Comparison of ENCODE assay signal across 10 cellular contexts in the genomic region with DNA sequence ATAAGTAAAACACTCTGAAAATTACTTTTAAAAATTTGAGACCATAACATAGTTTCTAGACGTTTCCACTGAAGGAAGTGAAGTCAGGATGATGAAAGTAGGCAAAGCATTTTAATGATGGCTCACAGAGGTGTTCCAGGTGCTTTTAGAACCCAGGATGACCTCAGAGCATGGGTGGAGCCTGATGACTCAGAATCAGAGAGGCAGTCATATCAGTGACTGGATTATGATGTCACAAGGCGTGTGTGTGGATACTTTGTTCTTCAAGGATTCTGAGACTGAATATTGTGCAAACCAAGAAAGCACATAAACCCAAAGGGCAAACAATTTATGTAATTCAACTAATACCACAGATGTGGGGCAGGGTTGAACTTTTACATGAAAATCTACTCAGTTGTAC.
A peak's percentile ranks its signal among the peaks of the same experiment; 100 is the strongest.
DNase-seq lines count a peak whose midpoint lies in the region; ATAC-seq lines count a peak whose summit lies in the region.
"Had no signal": no experiment of that assay in that cellular context is flagged by ENCODE, and none has a peak within 500 bp of the region (broad histone marks: within the 10 kb centered on the region; RNA-seq: fewer than 3 reads in every experiment).

No MANE protein-coding gene starts in this region.

- H3K27me3 ChIP-seq in effector memory CD4-positive, alpha-beta T cell (replicated peaks; ENCODE audit: control insufficient read depth, insufficient read depth, low read length, poor library complexity, severe bottlenecking), result no peaks in the 10 kb centered on the region
- H3K27me3 ChIP-seq: BLaER1 had no signal

- DNase-seq in activated CD4-positive, CD25-positive, alpha-beta regulatory T cell treated with anti-CD3 and anti-CD28 coated beads, Interleukin-2, amount 50 U/mL, for 72 hours, result no peak
- DNase-seq in LoVo (ENCODE audit: low spot score) (peak; percentile 86), renal cortical epithelial cell (ENCODE audit: low read depth) (peak; percentile 84)
- DNase-seq in activated T-helper 2 cell treated with anti-CD3 and anti-CD28 coated beads, Interferon-gamma antibody, Interleukin-2, Interleukin-4, amounts not matched to agents 10 μg/mL and 5 μg/mL and 100 μg/mL, durations not matched to agents 14 hours and 24 hours and 36 hours (ENCODE audit: low spot score), result peak; percentile 32
- no peak for DNase-seq in effector memory CD4-positive, alpha-beta T cell

- H3K4me3 ChIP-seq in effector memory CD4-positive, alpha-beta T cell (ENCODE audit: insufficient read depth, low read depth, low read length, poor library complexity, severe bottlenecking), result no peak overlapping the region
- H3K4me3 ChIP-seq: BLaER1 had no signal

- H3K27me3 Mint-ChIP-seq in activated T-helper 2 cell treated with anti-CD3 and anti-CD28 coated beads, Interferon-gamma antibody, Interleukin-2, Interleukin-4, amounts not matched to agents 10 μg/mL and 5 μg/mL and 100 μg/mL, durations not matched to agents 14 hours and 24 hours and 36 hours (ENCODE audit: low read depth), result peaks cover 4% of the 10 kb centered on the region

- H3K36me3 Mint-ChIP-seq in activated T-helper 2 cell treated with anti-CD3 and anti-CD28 coated beads, Interferon-gamma antibody, Interleukin-2, Interleukin-4, amounts not matched to agents 10 μg/mL and 5 μg/mL and 100 μg/mL, durations not matched to agents 14 hours and 24 hours and 36 hours (ENCODE audit: low read depth), result no peaks in the 10 kb centered on the region

- no peaks in the 10 kb centered on the region for H3K4me1 ChIP-seq in effector memory CD4-positive, alpha-beta T cell (ENCODE audit: control insufficient read depth, insufficient read depth, low read length, poor library complexity, severe bottlenecking)

- peaks cover 33% of the 10 kb centered on the region for H3K4me1 Mint-ChIP-seq in activated T-helper 2 cell treated with anti-CD3 and anti-CD28 coated beads, Interferon-gamma antibody, Interleukin-2, Interleukin-4, amounts not matched to agents 10 μg/mL and 5 μg/mL and 100 μg/mL, durations not matched to agents 14 hours and 24 hours and 36 hours (ENCODE audit: low read depth)

- no peaks in the 10 kb centered on the region for H3K36me3 ChIP-seq in effector memory CD4-positive, alpha-beta T cell (ENCODE audit: control insufficient read depth, insufficient read depth, low read length)
- H3K36me3 ChIP-seq: BLaER1 had no signal

- ATAC-seq in activated CD4-positive, CD25-positive, alpha-beta regulatory T cell treated with anti-CD3 and anti-CD28 coated beads, Interleukin-2, amount 50 U/mL, for 24 hours, result peak; percentile 78 to 90
- ATAC-seq in GM19397 (IDR thresholded peaks at IDR 0.05; ENCODE audit: unreplicated experiment), result no peak
- no peak for ATAC-seq in HG03025 (IDR thresholded peaks at IDR 0.05; ENCODE audit: low FRiP score, unreplicated experiment)

- no peak overlapping the region for H3K27ac ChIP-seq in effector memory CD4-positive, alpha-beta T cell (ENCODE audit: insufficient read depth, low read length, poor library complexity, severe bottlenecking)
- H3K27ac ChIP-seq: BLaER1 had no signal

- H3K27ac Mint-ChIP-seq in activated T-helper 2 cell treated with anti-CD3 and anti-CD28 coated beads, Interferon-gamma antibody, Interleukin-2, Interleukin-4, amounts not matched to agents 10 μg/mL and 5 μg/mL and 100 μg/mL, durations not matched to agents 14 hours and 24 hours and 36 hours, result no peak overlapping the region

- no peaks in the 10 kb centered on the region for H3K9me3 Mint-ChIP-seq in activated T-helper 2 cell treated with anti-CD3 and anti-CD28 coated beads, Interferon-gamma antibody, Interleukin-2, Interleukin-4, amounts not matched to agents 10 μg/mL and 5 μg/mL and 100 μg/mL, durations not matched to agents 14 hours and 24 hours and 36 hours
- H3K9me3 Mint-ChIP-seq: T-helper 1 cell treated with Interleukin-12 subunit alpha and Interleukin-12 subunit beta and Interleukin-4 antibody, amounts not matched to agents 30 μg/mL and 1 μg/mL, for 36 hours had no signal

- H3K4me3 Mint-ChIP-seq in activated T-helper 2 cell treated with anti-CD3 and anti-CD28 coated beads, Interferon-gamma antibody, Interleukin-2, Interleukin-4, amounts not matched to agents 10 μg/mL and 5 μg/mL and 100 μg/mL, durations not matched to agents 14 hours and 24 hours and 36 hours (ENCODE audit: low read depth), result no peak overlapping the region
- H3K4me3 Mint-ChIP-seq: T-helper 1 cell treated with Interleukin-12 subunit alpha and Interleukin-12 subunit beta and Interleukin-4 antibody, amounts not matched to agents 30 μg/mL and 1 μg/mL, for 36 hours had no signal

- intact Hi-C loops in activated T-helper 2 cell treated with anti-CD3 and anti-CD28 coated beads, Interferon-gamma antibody, Interleukin-2, Interleukin-4, amounts not matched to agents 10 μg/mL and 5 μg/mL and 100 μg/mL, durations not matched to agents 14 hours and 24 hours and 36 hours (cut with micrococcal nuclease), result no loop called here

- H3K9me3 ChIP-seq in effector memory CD4-positive, alpha-beta T cell (ENCODE audit: control insufficient read depth, low read length), result no peaks in the 10 kb centered on the region
- H3K9me3 ChIP-seq: BLaER1 had no signal

Comparison
In these comparisons a context has a peak if more than half of its experiments do, and no peak if none do; other contexts are left out.
1. ATAC-seq: peak in activated CD4-positive, CD25-positive, alpha-beta regulatory T cell treated with anti-CD3 and anti-CD28 coated beads, Interleukin-2, amount 50 U/mL, for 24 hours (2 of 2); none in GM19397 (single experiment) and HG03025 (single experiment).
2. DNase-seq: peak in LoVo (single experiment), activated T-helper 2 cell treated with anti-CD3 and anti-CD28 coated beads, Interferon-gamma antibody, Interleukin-2, Interleukin-4, amounts not matched to agents 10 μg/mL and 5 μg/mL and 100 μg/mL, durations not matched to agents 14 hours and 24 hours and 36 hours (single experiment) and renal cortical epithelial cell (single experiment); none in activated CD4-positive, CD25-positive, alpha-beta regulatory T cell treated with anti-CD3 and anti-CD28 coated beads, Interleukin-2, amount 50 U/mL, for 72 hours (single experiment) and effector memory CD4-positive, alpha-beta T cell (0 of 3).